In genomic region chr11:117292616-117293015, GRCh38 we compare ENCODE assay signal across 21 cellular contexts. TPM values are rescaled to one million over a fixed set of nuclear protein-coding genes. Genes with fewer than 3 reads are reported as not detected.
A peak's percentile ranks its signal among the peaks of the same experiment; 100 is the strongest.
DNase-seq lines count a peak whose midpoint lies in the region; ATAC-seq and TF ChIP-seq lines count a peak whose summit lies in the region.
"Had no signal": no experiment of that assay in that cellular context is flagged by ENCODE, and none has a peak within 500 bp of the region (broad histone marks: within the 10 kb centered on the region; RNA-seq: fewer than 3 reads in every experiment).

No MANE protein-coding gene starts in this region.

- H3K36me3 Mint-ChIP-seq in activated naive CD8-positive, alpha-beta T cell, result peaks cover 5% of the 10 kb centered on the region
- H3K36me3 Mint-ChIP-seq in activated naive CD8-positive, alpha-beta T cell treated with anti-CD3 and anti-CD28 coated beads, Interleukin-2, amount 50 U/mL, for 24 hours (ENCODE audit: low read depth), result peaks cover 4% of the 10 kb centered on the region
- peaks cover 43% of the 10 kb centered on the region for H3K36me3 Mint-ChIP-seq in activated T-cell treated with anti-CD3 and anti-CD28 coated beads, Interleukin-2, amount 50 U/mL, for 24 hours (ENCODE audit: low read depth)

- intact Hi-C loops in body of pancreas (cut with DNase I), result no loop called here

- no peaks in the 10 kb centered on the region for H3K4me1 Mint-ChIP-seq in activated naive CD8-positive, alpha-beta T cell (ENCODE audit: low read depth)
- no peaks in the 10 kb centered on the region for H3K4me1 Mint-ChIP-seq in activated naive CD8-positive, alpha-beta T cell treated with anti-CD3 and anti-CD28 coated beads, Interleukin-2, amount 50 U/mL, for 24 hours
- no peaks in the 10 kb centered on the region for H3K4me1 Mint-ChIP-seq in activated T-cell treated with anti-CD3 and anti-CD28 coated beads, Interleukin-2, amount 50 U/mL, for 24 hours (ENCODE audit: low read depth)
- H3K4me1 Mint-ChIP-seq: B cell had no signal

- no peak for DNase-seq in activated naive CD8-positive, alpha-beta T cell treated with anti-CD3 and anti-CD28 coated beads, Interleukin-2, amount 50 U/mL, for 24 hours
- DNase-seq in body of pancreas (no peak), islet precursor cell (peak; percentile 80), substantia nigra (lab: John Stamatoyannopoulos, UW) (no peak), NCI-H1092 treated with DMSO at 0.1 percent for 48 hours (lab: John Stamatoyannopoulos, UW) (no peak)
- DNase-seq in activated T-cell treated with anti-CD3 and anti-CD28 coated beads, Interleukin-2, amount 50 U/mL, for 24 hours, result no peak
- DNase-seq in stimulated activated CD4-positive, alpha-beta T cell treated with anti-CD3 and anti-CD28 coated beads, Interleukin-1b, Interleukin-23, amount 100 ng/mL, for 48 hours, result no peak
- DNase-seq: CD4-positive, alpha-beta T cell; CD8-positive, alpha-beta memory T cell; DMS 273 treated with DMSO at 0.1 percent for 48 hours; DMS79; EL; GF-D8; GM23248; H7; HCEC 1CT had no signal

- H3K27ac ChIP-seq in body of pancreas (peak overlapping the region in 3 of 4 donors; percentile 2 to 72 (median 42)), substantia nigra (ENCODE audit: low read depth, low read length, poor library complexity, severe bottlenecking) (peak overlapping the region; percentile 57)
- H3K27ac ChIP-seq: 22Rv1, BLaER1, C4-2B, GM23248 had no signal

- WGBS in body of pancreas, 2 donors, result 65 to 80% methylated on average over 2 of the region's 2 CpGs

- H3K27me3 ChIP-seq in body of pancreas, result no peaks in the 10 kb centered on the region
- H3K27me3 ChIP-seq: BLaER1 had no signal

- no peak for ATAC-seq in activated naive CD8-positive, alpha-beta T cell treated with anti-CD3 and anti-CD28 coated beads, Interleukin-2, amount 50 U/mL, for 24 hours
- no peak for ATAC-seq in body of pancreas

- H3K4me3 ChIP-seq in body of pancreas, result no peak overlapping the region
- H3K4me3 ChIP-seq: BLaER1, GM23248 had no signal

- H3K36me3 ChIP-seq in body of pancreas (replicated peaks in 1 of 2; ENCODE audit: insufficient read depth in 1 of 2, low read depth in 2 of 2), result peaks cover 0 to 6% of the 10 kb centered on the region in 2 donors

- no peak for TF ChIP-seq CTCF in body of pancreas (IDR thresholded peaks at IDR 0.05)

- no peaks in the 10 kb centered on the region for H3K9me3 ChIP-seq in body of pancreas
- H3K9me3 ChIP-seq: BLaER1 had no signal

- peak overlapping the region; percentile 41 for H3K27ac Mint-ChIP-seq in activated naive CD8-positive, alpha-beta T cell
- H3K27ac Mint-ChIP-seq in activated naive CD8-positive, alpha-beta T cell treated with anti-CD3 and anti-CD28 coated beads, Interleukin-2, amount 50 U/mL, for 24 hours, result no peak overlapping the region
- H3K27ac Mint-ChIP-seq in activated T-cell treated with anti-CD3 and anti-CD28 coated beads, Interleukin-2, amount 50 U/mL, for 24 hours, result no peak overlapping the region
- H3K27ac Mint-ChIP-seq: B cell; CD4-positive, alpha-beta T cell had no signal

- H3K4me3 Mint-ChIP-seq in activated naive CD8-positive, alpha-beta T cell, result no peak overlapping the region
- H3K4me3 Mint-ChIP-seq in activated naive CD8-positive, alpha-beta T cell treated with anti-CD3 and anti-CD28 coated beads, Interleukin-2, amount 50 U/mL, for 24 hours, result no peak overlapping the region
- H3K4me3 Mint-ChIP-seq in activated T-cell treated with anti-CD3 and anti-CD28 coated beads, Interleukin-2, amount 50 U/mL, for 24 hours, result no peak overlapping the region
- H3K4me3 Mint-ChIP-seq: B cell; CD4-positive, alpha-beta T cell; CD8-positive, alpha-beta memory T cell had no signal

- H3K9me3 Mint-ChIP-seq in activated naive CD8-positive, alpha-beta T cell (ENCODE audit: low read depth), result no peaks in the 10 kb centered on the region
- no peaks in the 10 kb centered on the region for H3K9me3 Mint-ChIP-seq in activated naive CD8-positive, alpha-beta T cell treated with anti-CD3 and anti-CD28 coated beads, Interleukin-2, amount 50 U/mL, for 24 hours
- no peaks in the 10 kb centered on the region for H3K9me3 Mint-ChIP-seq in activated T-cell treated with anti-CD3 and anti-CD28 coated beads, Interleukin-2, amount 50 U/mL, for 24 hours
- H3K9me3 Mint-ChIP-seq: CD4-positive, alpha-beta T cell; CD8-positive, alpha-beta memory T cell had no signal

- H3K27me3 Mint-ChIP-seq in activated naive CD8-positive, alpha-beta T cell, result no peaks in the 10 kb centered on the region
- H3K27me3 Mint-ChIP-seq in activated naive CD8-positive, alpha-beta T cell treated with anti-CD3 and anti-CD28 coated beads, Interleukin-2, amount 50 U/mL, for 24 hours, result no peaks in the 10 kb centered on the region
- H3K27me3 Mint-ChIP-seq in activated T-cell treated with anti-CD3 and anti-CD28 coated beads, Interleukin-2, amount 50 U/mL, for 24 hours, result no peaks in the 10 kb centered on the region
- H3K27me3 Mint-ChIP-seq: B cell; CD4-positive, alpha-beta T cell; CD8-positive, alpha-beta memory T cell had no signal

- peaks cover 76% of the 10 kb centered on the region for H3K4me1 ChIP-seq in body of pancreas
- H3K4me1 ChIP-seq: BLaER1 had no signal

- no peak for TF ChIP-seq POLR2A in body of pancreas (IDR thresholded peaks at IDR 0.05)

RNA-seq across cellular contexts. Expression of gene BACE1-AS, which starts 1.5 kb away (rescaled TPM):
- 1 to 10 TPM; 5.3 to 6.0 TPM for total RNA-seq in body of pancreas

RNA-seq across cellular contexts. Expression of gene BACE1, which starts 23.4 kb away (rescaled TPM):
- total RNA-seq in body of pancreas, result 10 to 100 TPM; 47.0 to 70.5 TPM
- total RNA-seq: B cell had no signal

RNA-seq across cellular contexts. Expression of gene CEP164, which starts 35.0 kb away (rescaled TPM):
- total RNA-seq in body of pancreas, result 10 to 100 TPM; 29.1 to 45.8 TPM
